15 cellular contexts compared by ENCODE assay signal in the genomic region with DNA sequence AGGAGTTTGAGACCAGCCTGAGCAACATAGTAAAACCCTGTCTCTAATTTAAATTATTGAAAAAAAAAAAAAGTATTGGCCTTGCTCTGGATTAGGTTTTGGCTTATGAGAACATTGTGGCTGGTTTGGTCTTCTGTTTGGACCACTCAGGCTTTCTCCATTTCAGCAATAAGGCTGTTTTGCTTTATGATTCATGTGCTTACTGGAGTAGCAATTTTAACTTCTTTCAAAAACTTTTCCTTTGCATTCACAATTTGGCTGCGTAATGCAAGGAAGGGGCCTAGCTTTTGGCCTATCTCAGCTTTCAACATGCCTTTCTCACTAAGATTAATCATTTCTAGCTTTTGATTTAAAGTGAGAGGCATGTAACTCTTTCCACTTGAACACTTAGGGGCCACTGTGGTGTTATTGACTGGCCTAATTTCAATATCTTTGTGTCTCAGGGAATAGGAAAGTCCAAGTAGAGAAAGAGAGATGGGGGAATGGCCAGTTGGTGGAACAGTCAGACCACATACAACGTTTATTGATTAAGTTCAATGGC.
"Had no signal": no experiment of that assay in that cellular context is flagged by ENCODE, and none has a peak within 500 bp of the region (broad histone marks: within the 10 kb centered on the region; RNA-seq: fewer than 3 reads in every experiment).

No MANE protein-coding gene starts in this region.

- H3K27ac ChIP-seq: gastrocnemius medialis, lower lobe of right lung, psoas muscle, right lobe of liver, transverse colon, vagina had no signal

- H3K4me3 ChIP-seq: gastrocnemius medialis, lower lobe of right lung, psoas muscle, right lobe of liver, smooth muscle cell, transverse colon, vagina had no signal

- H3K27me3 ChIP-seq: gastrocnemius medialis, right lobe of liver, transverse colon, vagina had no signal

- H3K36me3 Mint-ChIP-seq: mesothelial cell of epicardium had no signal

- H3K9me3 ChIP-seq: gastrocnemius medialis, lower lobe of right lung, psoas muscle, right lobe of liver, transverse colon, vagina had no signal

- H3K4me1 ChIP-seq: gastrocnemius medialis, psoas muscle, right lobe of liver, vagina had no signal

- DNase-seq: activated B cell treated with CpG ODN at 0.5 μM for 24 hours; activated CD8-positive, alpha-beta memory T cell treated with anti-CD3 and anti-CD28 coated beads, Interleukin-2, amount 50 U/mL, for 4 hours; activated effector memory CD4-positive, alpha-beta T cell treated with anti-CD3 and anti-CD28 coated beads, Interleukin-2, amount 50 U/mL, for 16 hours; effector memory CD4-positive, alpha-beta T cell; gastrocnemius medialis; left colon; lower lobe of right lung; psoas muscle; right lobe of liver; transverse colon had no signal

- H3K4me1 Mint-ChIP-seq: mesothelial cell of epicardium had no signal

- H3K27ac Mint-ChIP-seq: activated B cell treated with CpG ODN at 0.5 μM for 24 hours; dendritic cell treated with granulocyte-macrophage colony-stimulating factor and Interleukin-4, amounts not matched to agents 40 ng/mL and 50 ng/mL, for 4 days; mesothelial cell of epicardium; T-helper 1 cell treated with Interleukin-12 subunit alpha and Interleukin-12 subunit beta and Interleukin-4 antibody, amounts not matched to agents 30 μg/mL and 1 μg/mL, for 36 hours had no signal

- H3K27me3 Mint-ChIP-seq: activated B cell treated with CpG ODN at 0.5 μM for 24 hours had no signal

- H3K36me3 ChIP-seq: gastrocnemius medialis, lower lobe of right lung, right lobe of liver, transverse colon, vagina had no signal

- H3K4me2 ChIP-seq: smooth muscle cell had no signal

- H3K4me3 Mint-ChIP-seq: activated B cell treated with CpG ODN at 0.5 μM for 24 hours; dendritic cell treated with granulocyte-macrophage colony-stimulating factor and Interleukin-4, amounts not matched to agents 40 ng/mL and 50 ng/mL, for 4 days; mesothelial cell of epicardium; T-helper 1 cell treated with Interleukin-12 subunit alpha and Interleukin-12 subunit beta and Interleukin-4 antibody, amounts not matched to agents 30 μg/mL and 1 μg/mL, for 36 hours had no signal

- ATAC-seq: gastrocnemius medialis, left colon, lower lobe of right lung, psoas muscle, right lobe of liver had no signal

- H3K9me3 Mint-ChIP-seq: activated B cell treated with CpG ODN at 0.5 μM for 24 hours; dendritic cell treated with granulocyte-macrophage colony-stimulating factor and Interleukin-4, amounts not matched to agents 40 ng/mL and 50 ng/mL, for 4 days; T-helper 1 cell treated with Interleukin-12 subunit alpha and Interleukin-12 subunit beta and Interleukin-4 antibody, amounts not matched to agents 30 μg/mL and 1 μg/mL, for 36 hours had no signal
